In genomic region chr16:68069511-68070248, GRCh38 we compare ENCODE assay signal across 1 cellular context.
A peak's percentile ranks its signal among the peaks of the same experiment; 100 is the strongest.
TF ChIP-seq lines count a peak whose summit lies in the region.

No MANE protein-coding gene starts in this region.

TF ChIP-seq in GM12878, 131 proteins besides CTCF, POLR2A, EP300 and RAD21:
- TF ChIP-seq CHD2 (IDR thresholded peaks at IDR 0.05; ENCODE audit: borderline replicate concordance, low read depth, low read length) (no peak), CREB1 (IDR thresholded peaks at IDR 0.05; ENCODE audit: low read depth) (0 out of 2 replicates have a peak, but pooled peaks have one; percentile 18), ZNF207 (IDR thresholded peaks at IDR 0.05; ENCODE audit: borderline replicate concordance) (no peak), EED (IDR thresholded peaks at IDR 0.05; ENCODE audit: low read depth) (peak; percentile 37; the same call in 1 of the 2 replicates), GATAD2B (conservative IDR thresholded peaks at IDR 0.05; ENCODE audit: low read depth) (no peak), ZNF687 (IDR thresholded peaks at IDR 0.05) (no peak), ZBTB33 (IDR thresholded peaks at IDR 0.05) (no peak), BMI1 (IDR thresholded peaks at IDR 0.05; ENCODE audit: borderline replicate concordance) (no peak), HDAC2 (IDR thresholded peaks at IDR 0.05) (no peak), STAT3 (IDR thresholded peaks at IDR 0.05; ENCODE audit: low read depth, low read length) (no peak), PRDM15 (CRISPR knock-in tag; IDR thresholded peaks at IDR 0.05) (no peak), MYC (IDR thresholded peaks at IDR 0.05; ENCODE audit: insufficient read depth, insufficient read length, insufficient replicate concordance, low read length, severe bottlenecking) (no peak), CREM (IDR thresholded peaks at IDR 0.05; ENCODE audit: low read depth) (no peak), RUNX3 (IDR thresholded peaks at IDR 0.05; ENCODE audit: low read length) (no peak), POLR2AphosphoS2 (IDR thresholded peaks at IDR 0.05; ENCODE audit: low read depth, low read length) (no peak)
- TF ChIP-seq, protein P1, sequence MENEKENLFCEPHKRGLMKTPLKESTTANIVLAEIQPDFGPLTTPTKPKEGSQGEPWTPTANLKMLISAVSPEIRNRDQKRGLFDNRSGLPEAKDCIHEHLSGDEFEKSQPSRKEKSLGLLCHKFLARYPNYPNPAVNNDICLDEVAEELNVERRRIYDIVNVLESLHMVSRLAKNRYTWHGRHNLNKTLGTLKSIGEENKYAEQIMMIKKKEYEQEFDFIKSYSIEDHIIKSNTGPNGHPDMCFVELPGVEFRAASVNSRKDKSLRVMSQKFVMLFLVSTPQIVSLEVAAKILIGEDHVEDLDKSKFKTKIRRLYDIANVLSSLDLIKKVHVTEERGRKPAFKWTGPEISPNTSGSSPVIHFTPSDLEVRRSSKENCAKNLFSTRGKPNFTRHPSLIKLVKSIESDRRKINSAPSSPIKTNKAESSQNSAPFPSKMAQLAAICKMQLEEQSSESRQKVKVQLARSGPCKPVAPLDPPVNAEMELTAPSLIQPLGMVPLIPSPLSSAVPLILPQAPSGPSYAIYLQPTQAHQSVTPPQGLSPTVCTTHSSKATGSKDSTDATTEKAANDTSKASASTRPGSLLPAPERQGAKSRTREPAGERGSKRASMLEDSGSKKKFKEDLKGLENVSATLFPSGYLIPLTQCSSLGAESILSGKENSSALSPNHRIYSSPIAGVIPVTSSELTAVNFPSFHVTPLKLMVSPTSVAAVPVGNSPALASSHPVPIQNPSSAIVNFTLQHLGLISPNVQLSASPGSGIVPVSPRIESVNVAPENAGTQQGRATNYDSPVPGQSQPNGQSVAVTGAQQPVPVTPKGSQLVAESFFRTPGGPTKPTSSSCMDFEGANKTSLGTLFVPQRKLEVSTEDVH (IDR thresholded peaks at IDR 0.05; ENCODE audit: low read depth, partially characterized antibody) = no peak
TF ChIP-seq in GM12878: peak in this region for 2.
